Comparison of ENCODE assay signal across 13 cellular contexts in the genomic region with DNA sequence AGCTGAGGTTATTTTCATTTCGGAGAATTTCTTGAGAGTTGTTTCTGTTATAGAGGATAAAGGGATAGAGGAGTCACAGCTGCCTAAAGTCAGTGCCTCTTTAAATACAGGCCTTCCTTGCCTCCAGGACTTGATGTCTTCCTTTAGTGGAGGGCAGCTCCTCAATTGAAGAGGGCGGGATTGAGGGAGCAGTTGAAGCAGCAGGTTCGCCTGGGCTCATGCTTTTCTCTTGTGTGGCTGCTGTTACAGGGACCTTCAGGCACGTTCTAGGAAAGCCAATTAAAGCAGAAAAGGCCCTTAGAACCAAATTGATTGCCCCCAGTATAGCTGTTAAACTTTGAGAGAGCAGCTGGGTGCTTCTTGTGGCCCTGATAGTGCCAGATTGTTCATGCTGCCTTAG.
"Had no signal": no experiment of that assay in that cellular context is flagged by ENCODE, and none has a peak within 500 bp of the region (broad histone marks: within the 10 kb centered on the region; RNA-seq: fewer than 3 reads in every experiment).

No MANE protein-coding gene starts in this region.

- H3K27ac ChIP-seq: hepatocyte, neutrophil had no signal

- H3K4me3 ChIP-seq: hepatocyte, lung had no signal

- H3K4me2 ChIP-seq: hepatocyte had no signal

- H3K9me3 Mint-ChIP-seq: stimulated activated memory B cell treated with anti-CD40 and anti-IgM and Interleukin-4, amounts not matched to agents 10 μg/mL and 1 μg/mL and 100 μg/mL, for 72 hours had no signal

- H3K79me2 ChIP-seq: hepatocyte had no signal

- H3K4me3 Mint-ChIP-seq: mesothelial cell of epicardium; naive B cell; stimulated activated memory B cell treated with anti-CD40 and anti-IgM and Interleukin-4, amounts not matched to agents 10 μg/mL and 1 μg/mL and 100 μg/mL, for 72 hours had no signal

- H3K27me3 ChIP-seq: hepatocyte, neutrophil had no signal

- H3K36me3 Mint-ChIP-seq: naive B cell; stimulated activated memory B cell treated with anti-CD40 and anti-IgM and Interleukin-4, amounts not matched to agents 10 μg/mL and 1 μg/mL and 100 μg/mL, for 72 hours had no signal

- H3K9me3 ChIP-seq: neutrophil had no signal

- ATAC-seq: stimulated activated memory B cell treated with anti-CD40 and anti-IgM and Interleukin-4, amounts not matched to agents 10 μg/mL and 1 μg/mL and 100 μg/mL, for 72 hours had no signal

- DNase-seq: activated CD4-positive, alpha-beta T cell treated with anti-CD3 and anti-CD28 coated beads, Interleukin-2, amount 50 U/mL, for 1 hour; activated CD4-positive, CD25-positive, alpha-beta regulatory T cell; activated CD8-positive, alpha-beta memory T cell treated with anti-CD3 and anti-CD28 coated beads for 24 hours; activated naive CD4-positive, alpha-beta T cell treated with Interleukin-2 at 50 U/mL for 16 hours; aorta; islet precursor cell; naive B cell; retina had no signal

- H2AFZ ChIP-seq: hepatocyte had no signal

- H3K36me3 ChIP-seq: neutrophil had no signal

- H3K4me1 Mint-ChIP-seq: stimulated activated memory B cell treated with anti-CD40 and anti-IgM and Interleukin-4, amounts not matched to agents 10 μg/mL and 1 μg/mL and 100 μg/mL, for 72 hours had no signal

- H3K27ac Mint-ChIP-seq: mesothelial cell of epicardium; stimulated activated memory B cell treated with anti-CD40 and anti-IgM and Interleukin-4, amounts not matched to agents 10 μg/mL and 1 μg/mL and 100 μg/mL, for 72 hours had no signal
